25 cellular contexts compared by ENCODE assay signal in the genomic region with DNA sequence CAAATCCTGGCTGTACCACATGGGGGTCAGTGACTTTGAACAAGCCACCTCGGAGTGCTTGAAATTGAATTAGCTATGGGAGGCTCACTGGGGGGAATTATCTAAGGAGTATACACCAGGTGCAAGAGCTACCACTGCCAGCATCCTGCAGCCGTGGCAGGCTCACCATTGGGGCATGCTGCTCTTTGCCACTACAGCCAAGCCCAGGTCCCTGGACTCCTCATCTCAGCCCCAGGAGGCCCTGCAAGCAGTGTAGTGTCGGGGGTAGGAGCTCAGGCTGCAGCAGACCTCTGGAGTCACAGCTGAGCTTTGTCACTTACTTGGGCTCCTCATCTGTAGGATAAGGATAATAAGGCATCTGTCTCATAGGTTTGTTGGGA. TPM values are rescaled to one million over a fixed set of nuclear protein-coding genes. Genes with fewer than 3 reads are reported as not detected.
DNase-seq lines count a peak whose midpoint lies in the region; ATAC-seq and TF ChIP-seq lines count a peak whose summit lies in the region.
"Had no signal": no experiment of that assay in that cellular context is flagged by ENCODE, and none has a peak within 500 bp of the region (broad histone marks: within the 10 kb centered on the region; RNA-seq: fewer than 3 reads in every experiment).

No MANE protein-coding gene starts in this region.

- no peak overlapping the region for H2AK5ac ChIP-seq in H9 (ENCODE audit: insufficient read length, low read length)

- H2BK20ac ChIP-seq in H9 (ENCODE audit: low read depth, low read length, poor library complexity, severe bottlenecking): no peak overlapping the region

- ATAC-seq in HG02623 (IDR thresholded peaks at IDR 0.05; ENCODE audit: unreplicated experiment) (no peak), GM21360 (IDR thresholded peaks at IDR 0.05; ENCODE audit: unreplicated experiment) (no peak)
- ATAC-seq: left colon; naive thymus-derived CD4-positive, alpha-beta T cell had no signal

- H3K27me3 Mint-ChIP-seq in H9 (ENCODE audit: low read depth) (no peaks in the 10 kb centered on the region), glutamatergic neuron (ENCODE audit: unreplicated experiment) (peaks cover 6% of the 10 kb centered on the region)
- H3K27me3 Mint-ChIP-seq: activated naive CD8-positive, alpha-beta T cell; central memory CD8-positive, alpha-beta T cell; naive thymus-derived CD4-positive, alpha-beta T cell had no signal

- H3K27me3 ChIP-seq in H9 (ENCODE audit: insufficient read depth, low read length): no peaks in the 10 kb centered on the region
- no peaks in the 10 kb centered on the region for H3K27me3 ChIP-seq in sigmoid colon
- H3K27me3 ChIP-seq: BLaER1 had no signal

- no peak overlapping the region for H2BK5ac ChIP-seq in H9 (ENCODE audit: insufficient read length, low read length)

- H3K4me3 Mint-ChIP-seq in H9 (no peak overlapping the region), glutamatergic neuron (ENCODE audit: unreplicated experiment) (no peak overlapping the region)
- H3K4me3 Mint-ChIP-seq: activated naive CD8-positive, alpha-beta T cell; central memory CD8-positive, alpha-beta T cell; naive thymus-derived CD4-positive, alpha-beta T cell had no signal

- H3K23ac ChIP-seq in H9 (ENCODE audit: insufficient read length, low read depth, low read length): no peak overlapping the region

- no peak overlapping the region for H3K4ac ChIP-seq in H9 (ENCODE audit: low read depth, low read length)

- no peak overlapping the region for H2BK15ac ChIP-seq in H9 (ENCODE audit: low read depth, low read length)

- H3K4me1 ChIP-seq in H9 (ENCODE audit: insufficient read depth, low read length): peaks cover 3% of the 10 kb centered on the region; the same call in 1 of the 2 replicates
- peaks cover 0 to 47% (median 42%) of the 10 kb centered on the region in 4 donors for H3K4me1 ChIP-seq in sigmoid colon

- WGBS in H9 (ENCODE audit: extremely low coverage, insufficient read length, low lambda C conversion rate): no CpG with 5 or more reads among the region's 3 CpGs
- 92 to 95% methylated on average over 3 of the region's 3 CpGs for WGBS in sigmoid colon, 2 donors

- H3K36me3 Mint-ChIP-seq in H9 (ENCODE audit: insufficient read depth in 1 of 3, low read depth in 3 of 3): no peaks in the 10 kb centered on the region
- H3K36me3 Mint-ChIP-seq in glutamatergic neuron (ENCODE audit: unreplicated experiment): no peaks in the 10 kb centered on the region
- H3K36me3 Mint-ChIP-seq: activated naive CD8-positive, alpha-beta T cell; naive thymus-derived CD4-positive, alpha-beta T cell had no signal

- H3K9me3 Mint-ChIP-seq in H9: no peaks in the 10 kb centered on the region
- peaks cover 11% of the 10 kb centered on the region for H3K9me3 Mint-ChIP-seq in glutamatergic neuron (ENCODE audit: unreplicated experiment)
- H3K9me3 Mint-ChIP-seq: central memory CD8-positive, alpha-beta T cell; naive thymus-derived CD4-positive, alpha-beta T cell had no signal

- H3K23me2 ChIP-seq in H9 (ENCODE audit: insufficient read length, low read depth, low read length, poor library complexity, severe bottlenecking): no peaks in the 10 kb centered on the region

- intact Hi-C loops in sigmoid colon (cut with DNase I): loop anchor here (2.0 to 10.0 kb wide), 2 partner anchors 84 to 212 kb away; no protein-coding TSS in a partner anchor

- H4K5ac ChIP-seq in H9 (ENCODE audit: insufficient read length, low read depth, low read length): no peak overlapping the region

- H4K20me1 ChIP-seq in H9 (ENCODE audit: control insufficient read depth, insufficient read depth, insufficient read length): no peaks in the 10 kb centered on the region
- H4K20me1 ChIP-seq: BLaER1 had no signal

- no peak overlapping the region for H4K8ac ChIP-seq in H9 (replicated peaks; ENCODE audit: insufficient read length, low read depth, low read length)

- no peak overlapping the region for H2BK120ac ChIP-seq in H9 (ENCODE audit: low read depth, low read length, poor library complexity, severe bottlenecking)

- no peaks in the 10 kb centered on the region for H3K79me1 ChIP-seq in H9 (ENCODE audit: insufficient read depth, low read depth, low read length, poor library complexity, severe bottlenecking)

- H3K56ac ChIP-seq in H9 (ENCODE audit: insufficient read length, low read depth, low read length): no peak overlapping the region

- no peak for TF ChIP-seq EP300 in sigmoid colon (IDR thresholded peaks at IDR 0.05)

- TF ChIP-seq CTCF in H9 (conservative IDR thresholded peaks at IDR 0.05) (no peak), glutamatergic neuron (IDR thresholded peaks at IDR 0.05; ENCODE audit: partially characterized antibody, unreplicated experiment) (no peak), sigmoid colon (IDR thresholded peaks at IDR 0.05) (no peak)

- peaks cover 0 to 11% (median 5%) of the 10 kb centered on the region in 4 donors for H3K36me3 ChIP-seq in sigmoid colon
- H3K36me3 ChIP-seq: BLaER1 had no signal

- H3K9me3 ChIP-seq in H9 (ENCODE audit: control insufficient read depth, low read depth, low read length) (no peaks in the 10 kb centered on the region), sigmoid colon (no peaks in the 10 kb centered on the region)
- H3K9me3 ChIP-seq: BLaER1 had no signal

- H4K91ac ChIP-seq in H9 (ENCODE audit: insufficient read length, low read depth, low read length): no peak overlapping the region

- H3K4me1 Mint-ChIP-seq in H9 (peaks cover 39 to 49% of the 10 kb centered on the region in 2 experiments), glutamatergic neuron (ENCODE audit: low read depth, unreplicated experiment) (peaks cover 18% of the 10 kb centered on the region)

- H3K79me2 ChIP-seq in H9 (ENCODE audit: insufficient read depth, low read length): no peaks in the 10 kb centered on the region

- H3K4me2 ChIP-seq in H9 (ENCODE audit: insufficient read depth, insufficient read length, low read length): no peak overlapping the region
- H3K4me2 ChIP-seq: BLaER1 had no signal

- no peak overlapping the region for H2BK12ac ChIP-seq in H9 (ENCODE audit: insufficient read length, low read depth, low read length)

- no peak for TF ChIP-seq POLR2A in sigmoid colon (IDR thresholded peaks at IDR 0.05)

- DNase-seq in H9 (no peak), NCI-H82 treated with DMSO at 0.1 percent for 48 hours (lab: John Stamatoyannopoulos, UW; ENCODE audit: unreplicated experiment) (peak; percentile 81), glutamatergic neuron (no peak), sigmoid colon (no peak), LoVo (ENCODE audit: low spot score) (no peak), HCEC 1CT (no peak)
- DNase-seq: activated CD4-positive, alpha-beta T cell treated with anti-CD3 and anti-CD28 coated beads for 4 hours; activated T-cell treated with anti-CD3 and anti-CD28 coated beads for 4 hours; aorta; left colon; mesenchymal stem cell; naive thymus-derived CD4-positive, alpha-beta T cell; OCI-M1; SHP77; stimulated activated CD4-positive, alpha-beta T cell treated with anti-CD3 and anti-CD28 coated beads, Interleukin-2, amount 100 ng/mL, for 48 hours had no signal

- H3K27ac ChIP-seq in H9 (ENCODE audit: insufficient read length, low read depth, low read length) (no peak overlapping the region), sigmoid colon (peak overlapping the region; percentile 85 to 91 (median 89))
- H3K27ac ChIP-seq: BLaER1 had no signal

- H3T11ph ChIP-seq in H9 (ENCODE audit: low read length): no peak overlapping the region

- no peak overlapping the region for H3K9ac ChIP-seq in H9 (ENCODE audit: extremely low read depth, insufficient read length, low read length)
- H3K9ac ChIP-seq: BLaER1 had no signal

- H3K27ac Mint-ChIP-seq in H9 (peak overlapping the region in 1 of 3 experiments; percentile 96; a peak in 2 of 7 replicates), glutamatergic neuron (ENCODE audit: unreplicated experiment) (peak overlapping the region; percentile 73)
- H3K27ac Mint-ChIP-seq: activated naive CD8-positive, alpha-beta T cell had no signal

- peak overlapping the region; percentile 41; the same call in 1 of the 2 replicates for H3K14ac ChIP-seq in H9 (ENCODE audit: insufficient read depth, low read length)

- H2AFZ ChIP-seq in H9 (ENCODE audit: low read length): no peak overlapping the region

- H3K18ac ChIP-seq in H9 (ENCODE audit: insufficient read length, low read depth, low read length): peak overlapping the region; percentile 8

- H3K4me3 ChIP-seq in sigmoid colon: no peak overlapping the region
- H3K4me3 ChIP-seq: BLaER1 had no signal

RNA-seq across cellular contexts. Expression of a gene that starts 35.3 kb away (rescaled TPM):
- 3.6 and 4.0 TPM in 2 replicates for total RNA-seq in H9 (2021)
- 0.32 TPM for total RNA-seq in glutamatergic neuron (ENCODE audit: unreplicated experiment)
- total RNA-seq in sigmoid colon: 10 to 100 TPM in 3 of 4 donors, 1 to 10 TPM in 1; 8.9 to 30.5 (median 19.8) TPM
- 10 to 100 TPM; 21.0 to 40.9 (median 31.9) TPM for polyA plus RNA-seq in sigmoid colon

RNA-seq across cellular contexts. Expression of a gene that starts 40.0 kb away (rescaled TPM):
- total RNA-seq in H9 (2021) (not detected in 2 replicates), glutamatergic neuron (ENCODE audit: unreplicated experiment) (not detected), sigmoid colon (not detected)
- 1 to 10 TPM; 3.2 to 5.4 (median 3.7) TPM for polyA plus RNA-seq in sigmoid colon
- total RNA-seq: aorta; dermis microvascular lymphatic vessel endothelial cell; H4; M059J; naive thymus-derived CD4-positive, alpha-beta T cell; urinary bladder had no signal
- polyA plus RNA-seq: AG04450; naive thymus-derived CD4-positive, alpha-beta T cell had no signal

RNA-seq across cellular contexts. Expression of a gene that starts 58.3 kb away (rescaled TPM):
- 0.09 TPM in 1 of 2 replicates, not detected in the other for total RNA-seq in H9 (2021)
- total RNA-seq in glutamatergic neuron (ENCODE audit: unreplicated experiment): not detected
- 10 to 100 TPM; 11.2 to 23.0 (median 15.9) TPM for total RNA-seq in sigmoid colon
- 1 to 10 TPM in 2 of 3 donors, under 1 TPM in 1; 0.69 to 4.3 (median 1.8) TPM for polyA plus RNA-seq in sigmoid colon
- total RNA-seq: H4, M059J had no signal
- polyA plus RNA-seq: AG04450; naive thymus-derived CD4-positive, alpha-beta T cell had no signal
